ENCODE assay signal across 1 cellular context in genomic region chrX:1391707-1392375, GRCh38.
TF ChIP-seq lines count a peak whose summit lies in the region.

TSS of gene SLC25A6 (minus strand) at chrX:1392113. CDS start at chrX:1392009, 104 bp downstream.

TF ChIP-seq in WTC11, 78 proteins besides CTCF, POLR2A, EP300 and RAD21 (continued from another document and continues in another):
- TF ChIP-seq ZNF512 (CRISPR knock-in tag; IDR thresholded peaks at IDR 0.05; ENCODE audit: borderline replicate concordance) (no peak), ZNF138 (CRISPR knock-in tag; conservative IDR thresholded peaks at IDR 0.05) (no peak), SMAD3 (CRISPR knock-in tag; IDR thresholded peaks at IDR 0.05; ENCODE audit: borderline replicate concordance) (peak; percentile 83; the same call in 1 of the 2 replicates), FOXP1 (CRISPR knock-in tag; IDR thresholded peaks at IDR 0.05; ENCODE audit: borderline replicate concordance) (peak; percentile 79; the same call in 1 of the 2 replicates), ATF6 (CRISPR knock-in tag; IDR thresholded peaks at IDR 0.05) (no peak), ATF1 (CRISPR knock-in tag; IDR thresholded peaks at IDR 0.05) (0 out of 2 replicates have a peak, but pooled peaks have one; percentile 42), ZNF423 (CRISPR knock-in tag; IDR thresholded peaks at IDR 0.05) (no peak), PRDM15 (CRISPR knock-in tag; IDR thresholded peaks at IDR 0.05) (no peak; the same call in 1 of the 2 replicates), FOXJ3 (CRISPR knock-in tag; IDR thresholded peaks at IDR 0.05; ENCODE audit: borderline replicate concordance) (no peak), FOXP4 (CRISPR knock-in tag; IDR thresholded peaks at IDR 0.05) (peak; percentile 88), USF2 (CRISPR knock-in tag; IDR thresholded peaks at IDR 0.05) (peak; percentile 99), CDX4 (CRISPR knock-in tag; IDR thresholded peaks at IDR 0.05; ENCODE audit: borderline replicate concordance) (no peak), E2F1 (CRISPR knock-in tag; IDR thresholded peaks at IDR 0.05) (no peak), IRF2 (CRISPR knock-in tag; IDR thresholded peaks at IDR 0.05; ENCODE audit: borderline replicate concordance, low read depth) (no peak), CREM (CRISPR knock-in tag; IDR thresholded peaks at IDR 0.05) (no peak; the same call in 1 of the 2 replicates), MYBL2 (CRISPR knock-in tag; IDR thresholded peaks at IDR 0.05) (peak; percentile 29; the same call in 1 of the 2 replicates), NR2C2 (CRISPR knock-in tag; IDR thresholded peaks at IDR 0.05) (no peak), ATF3 (CRISPR knock-in tag; conservative IDR thresholded peaks at IDR 0.05) (no peak), ATF2 (CRISPR knock-in tag; IDR thresholded peaks at IDR 0.05; ENCODE audit: borderline replicate concordance, low read depth) (no peak), ZNF281 (CRISPR knock-in tag; IDR thresholded peaks at IDR 0.05) (0 out of 2 replicates have a peak, but pooled peaks have one; percentile 27), ZNF232 (CRISPR knock-in tag; IDR thresholded peaks at IDR 0.05) (peak; percentile 94), NFYB (CRISPR knock-in tag; conservative IDR thresholded peaks at IDR 0.05; ENCODE audit: low read depth) (peak; percentile 87), E2F5 (CRISPR knock-in tag; IDR thresholded peaks at IDR 0.05) (no peak), ZNF532 (CRISPR knock-in tag; IDR thresholded peaks at IDR 0.05; ENCODE audit: borderline replicate concordance) (0 out of 2 replicates have a peak, but pooled peaks have one; percentile 58), NR3C1 (CRISPR knock-in tag; conservative IDR thresholded peaks at IDR 0.05; ENCODE audit: low read depth) (peak; percentile 74), MLX (CRISPR knock-in tag; IDR thresholded peaks at IDR 0.05) (0 out of 2 replicates have a peak, but pooled peaks have one; percentile 56), ZNF671 (CRISPR knock-in tag; IDR thresholded peaks at IDR 0.05) (no peak; the same call in 1 of the 2 replicates)
